ENCODE assay signal across 8 cellular contexts in genomic region chr19:39126593-39127187, GRCh38. TPM values are rescaled to one million over a fixed set of nuclear protein-coding genes. Genes with fewer than 3 reads are reported as not detected.
DNase-seq lines count a peak whose midpoint lies in the region; ATAC-seq and TF ChIP-seq lines count a peak whose summit lies in the region.

No MANE protein-coding gene starts in this region.

- H3K27ac ChIP-seq in SK-N-MC: no peak overlapping the region

- TF ChIP-seq CTCF in fibroblast of pulmonary artery (IDR thresholded peaks at IDR 0.05; ENCODE audit: low read length, missing control alignments): no peak

- H3K27me3 Mint-ChIP-seq in activated CD8-positive, alpha-beta memory T cell treated with anti-CD3 and anti-CD28 coated beads, Interleukin-2, amount 10 ng/mL, durations not matched to agents 7 days and 5 days: no peaks in the 10 kb centered on the region

- H3K36me3 ChIP-seq in SK-N-MC (ENCODE audit: insufficient read depth, low read length): no peaks in the 10 kb centered on the region

- H3K9me3 Mint-ChIP-seq in activated CD8-positive, alpha-beta memory T cell treated with anti-CD3 and anti-CD28 coated beads, Interleukin-2, amount 10 ng/mL, durations not matched to agents 7 days and 5 days (ENCODE audit: low read depth): no peaks in the 10 kb centered on the region

- no peak for ATAC-seq in activated CD8-positive, alpha-beta memory T cell treated with anti-CD3 and anti-CD28 coated beads, Interleukin-2, amount 10 ng/mL, durations not matched to agents 7 days and 5 days
- no peak for ATAC-seq in GM19035 (IDR thresholded peaks at IDR 0.05; ENCODE audit: unreplicated experiment)
- ATAC-seq in GM21447 (IDR thresholded peaks at IDR 0.05; ENCODE audit: unreplicated experiment): no peak

- H3K36me3 Mint-ChIP-seq in activated CD8-positive, alpha-beta memory T cell treated with anti-CD3 and anti-CD28 coated beads, Interleukin-2, amount 10 ng/mL, durations not matched to agents 7 days and 5 days: no peaks in the 10 kb centered on the region

- no peaks in the 10 kb centered on the region for H3K9me3 ChIP-seq in SK-N-MC (ENCODE audit: low read depth, low read length)

- peaks cover 34% of the 10 kb centered on the region for H3K4me1 Mint-ChIP-seq in activated CD8-positive, alpha-beta memory T cell treated with anti-CD3 and anti-CD28 coated beads, Interleukin-2, amount 10 ng/mL, durations not matched to agents 7 days and 5 days

- H3K4me3 Mint-ChIP-seq in activated CD8-positive, alpha-beta memory T cell treated with anti-CD3 and anti-CD28 coated beads, Interleukin-2, amount 10 ng/mL, durations not matched to agents 7 days and 5 days: peak overlapping the region; percentile 85

- DNase-seq in activated CD8-positive, alpha-beta memory T cell treated with anti-CD3 and anti-CD28 coated beads, Interleukin-2, amount 10 ng/mL, durations not matched to agents 7 days and 5 days: no peak
- DNase-seq in activated CD8-positive, alpha-beta memory T cell treated with anti-CD3 and anti-CD28 coated beads, Interleukin-2, amount 50 U/mL, for 48 hours: no peak
- DNase-seq in SK-N-MC (ENCODE audit: low read depth, low spot score): no peak
- peak; percentile 31 for DNase-seq in fibroblast of pulmonary artery (ENCODE audit: low read depth)
- peak; percentile 91 for DNase-seq in renal cortical epithelial cell (ENCODE audit: low read depth)
- DNase-seq in stimulated activated CD4-positive, alpha-beta T cell treated with anti-CD3 and anti-CD28 coated beads, Interleukin-1b, Interleukin-23, amount 100 ng/mL, for 48 hours: no peak

- H3K9ac ChIP-seq in SK-N-MC (ENCODE audit: insufficient read length): peak overlapping the region; percentile 90

- H3K27ac Mint-ChIP-seq in activated CD8-positive, alpha-beta memory T cell treated with anti-CD3 and anti-CD28 coated beads, Interleukin-2, amount 10 ng/mL, durations not matched to agents 7 days and 5 days: peak overlapping the region; percentile 40

- CTCF ChIA-PET in activated CD8-positive, alpha-beta memory T cell treated with anti-CD3 and anti-CD28 coated beads, Interleukin-2, amount 10 ng/mL, durations not matched to agents 7 days and 5 days (lab: Charles Lee): interaction anchor here (0.7 to 1.2 kb wide), 2 partner anchors 16 to 227 kb away, joined by 3 read pairs; no protein-coding TSS in a partner anchor

- H3K4me3 ChIP-seq in SK-N-MC (peak overlapping the region; percentile 95), fibroblast of pulmonary artery (replicated peaks; ENCODE audit: low read depth, low read length) (peak overlapping the region; percentile 86)

RNA-seq across cellular contexts. Expression of gene PAK4, which starts 1.1 kb away (rescaled TPM):
- total RNA-seq in activated CD8-positive, alpha-beta memory T cell treated with anti-CD3 and anti-CD28 coated beads, Interleukin-2, amount 10 ng/mL, durations not matched to agents 7 days and 5 days: 10 to 100 TPM; 14.6 to 18.4 TPM
- 5.0 and 17.7 TPM in 2 replicates for total RNA-seq in renal cortical epithelial cell

RNA-seq across cellular contexts. Expression of gene ACP7, which starts 42.5 kb away (rescaled TPM):
- not detected for total RNA-seq in activated CD8-positive, alpha-beta memory T cell treated with anti-CD3 and anti-CD28 coated beads, Interleukin-2, amount 10 ng/mL, durations not matched to agents 7 days and 5 days
- total RNA-seq in renal cortical epithelial cell: not detected in 2 replicates

Comparison
In these comparisons a context has a peak if more than half of its experiments do, and no peak if none do; other contexts are left out.
1. DNase-seq: peak in fibroblast of pulmonary artery (single experiment) and renal cortical epithelial cell (single experiment); none in activated CD8-positive, alpha-beta memory T cell treated with anti-CD3 and anti-CD28 coated beads, Interleukin-2, amount 10 ng/mL, durations not matched to agents 7 days and 5 days (single experiment), activated CD8-positive, alpha-beta memory T cell treated with anti-CD3 and anti-CD28 coated beads, Interleukin-2, amount 50 U/mL, for 48 hours (single experiment), SK-N-MC (single experiment) and stimulated activated CD4-positive, alpha-beta T cell treated with anti-CD3 and anti-CD28 coated beads, Interleukin-1b, Interleukin-23, amount 100 ng/mL, for 48 hours (single experiment).